In the genomic region with DNA sequence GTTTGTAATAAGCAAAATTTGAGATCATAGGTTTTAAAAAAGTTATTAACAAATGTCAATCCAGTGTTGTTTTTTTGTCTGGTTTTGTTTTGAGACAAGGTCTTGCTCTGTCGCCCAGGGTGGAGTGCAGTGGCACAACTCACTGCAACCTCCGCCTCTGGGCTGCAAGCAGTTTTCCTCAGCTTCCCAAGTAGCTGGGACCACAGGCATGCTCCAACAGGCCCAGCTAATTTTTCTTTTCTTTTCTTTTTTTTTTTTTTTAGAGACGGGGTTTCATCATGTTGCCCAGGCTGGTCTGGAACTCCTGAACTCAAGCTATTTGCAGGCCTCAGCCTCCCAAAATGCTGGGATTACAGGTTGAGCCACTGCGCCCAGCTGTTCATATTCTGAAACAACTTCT, we compare ENCODE assay signal across 19 cellular contexts.
"Had no signal": no experiment of that assay in that cellular context is flagged by ENCODE, and none has a peak within 500 bp of the region (broad histone marks: within the 10 kb centered on the region; RNA-seq: fewer than 3 reads in every experiment).

No MANE protein-coding gene starts in this region.

- H3K27ac Mint-ChIP-seq: activated CD4-positive, alpha-beta memory T cell treated with anti-CD3 and anti-CD28 coated beads, Interleukin-2, amount 10 ng/mL, durations not matched to agents 7 days and 5 days; activated CD4-positive, alpha-beta T cell treated with anti-CD3 and anti-CD28 coated beads for 36 hours; activated naive CD4-positive, alpha-beta T cell treated with anti-CD3 and anti-CD28 coated beads, Interleukin-2, amount 50 U/mL, for 24 hours; mesothelial cell of epicardium; T-helper 17 cell had no signal

- ATAC-seq: activated CD4-positive, alpha-beta T cell treated with anti-CD3 and anti-CD28 coated beads for 36 hours; activated T-cell treated with anti-CD3 and anti-CD28 coated beads, Interleukin-2, amount 50 U/mL, for 4 hours; gastroesophageal sphincter; heart right ventricle; T-helper 17 cell had no signal

- H3K4me1 Mint-ChIP-seq: activated CD4-positive, alpha-beta T cell treated with anti-CD3 and anti-CD28 coated beads for 36 hours; activated naive CD4-positive, alpha-beta T cell treated with anti-CD3 and anti-CD28 coated beads, Interleukin-2, amount 50 U/mL, for 24 hours; neural crest cell had no signal

- H3K36me3 ChIP-seq: adrenal gland, gastroesophageal sphincter, heart right ventricle, pancreas, thoracic aorta, WERI-Rb-1 had no signal

- H3K9me3 ChIP-seq: adrenal gland, gastroesophageal sphincter, heart right ventricle, pancreas, thoracic aorta had no signal

- H3K27me3 ChIP-seq: adrenal gland, gastroesophageal sphincter, pancreas had no signal

- H3K4me3 ChIP-seq: adrenal gland, gastroesophageal sphincter, heart right ventricle, pancreas, thoracic aorta had no signal

- H3K27ac ChIP-seq: adrenal gland, epithelial cell of prostate, gastroesophageal sphincter, heart right ventricle, thoracic aorta, WERI-Rb-1 had no signal

- H3K27me3 Mint-ChIP-seq: activated CD4-positive, alpha-beta memory T cell treated with anti-CD3 and anti-CD28 coated beads, Interleukin-2, amount 10 ng/mL, durations not matched to agents 7 days and 5 days; activated CD4-positive, alpha-beta T cell treated with anti-CD3 and anti-CD28 coated beads for 36 hours; activated naive CD4-positive, alpha-beta T cell treated with anti-CD3 and anti-CD28 coated beads, Interleukin-2, amount 50 U/mL, for 24 hours; T-helper 17 cell had no signal

- DNase-seq: activated CD4-positive, alpha-beta memory T cell treated with anti-CD3 and anti-CD28 coated beads, Interleukin-2, amount 10 ng/mL, durations not matched to agents 7 days and 5 days; activated CD4-positive, alpha-beta T cell treated with anti-CD3 and anti-CD28 coated beads for 36 hours; activated effector memory CD4-positive, alpha-beta T cell treated with anti-CD3 and anti-CD28 coated beads, Interleukin-2, amount 50 U/mL, for 16 hours; activated T-cell treated with anti-CD3 and anti-CD28 coated beads, Interleukin-2, amount 50 U/mL, for 4 hours; adrenal gland; effector memory CD4-positive, alpha-beta T cell; heart right ventricle; kidney glomerular epithelial cell; pancreas; stimulated activated CD4-positive, alpha-beta T cell treated with anti-CD3 and anti-CD28 coated beads, Interleukin-12 subunit alpha, Interleukin-12 subunit beta, amount 100 ng/mL, for 4 hours; stimulated activated CD4-positive, alpha-beta T cell treated with anti-CD3 and anti-CD28 coated beads, Interleukin-2, amount 100 ng/mL, for 24 hours; T-helper 17 cell; WERI-Rb-1 had no signal

- H3K36me3 Mint-ChIP-seq: activated naive CD4-positive, alpha-beta T cell treated with anti-CD3 and anti-CD28 coated beads, Interleukin-2, amount 50 U/mL, for 24 hours; mesothelial cell of epicardium had no signal

- H3K9me3 Mint-ChIP-seq: activated CD4-positive, alpha-beta memory T cell treated with anti-CD3 and anti-CD28 coated beads, Interleukin-2, amount 10 ng/mL, durations not matched to agents 7 days and 5 days; activated naive CD4-positive, alpha-beta T cell treated with anti-CD3 and anti-CD28 coated beads, Interleukin-2, amount 50 U/mL, for 24 hours; activated T-cell treated with anti-CD3 and anti-CD28 coated beads, Interleukin-2, amount 50 U/mL, for 4 hours; mesothelial cell of epicardium; neural crest cell had no signal

- H3K4me3 Mint-ChIP-seq: activated CD4-positive, alpha-beta memory T cell treated with anti-CD3 and anti-CD28 coated beads, Interleukin-2, amount 10 ng/mL, durations not matched to agents 7 days and 5 days; activated CD4-positive, alpha-beta T cell treated with anti-CD3 and anti-CD28 coated beads for 36 hours; activated naive CD4-positive, alpha-beta T cell treated with anti-CD3 and anti-CD28 coated beads, Interleukin-2, amount 50 U/mL, for 24 hours; activated T-cell treated with anti-CD3 and anti-CD28 coated beads, Interleukin-2, amount 50 U/mL, for 4 hours; mesothelial cell of epicardium; neural crest cell; T-helper 17 cell had no signal
